Comparison of ENCODE assay signal across 10 cellular contexts in genomic region chr13:40983725-40984669, GRCh38. TPM values are rescaled to one million over a fixed set of nuclear protein-coding genes. Genes with fewer than 3 reads are reported as not detected.
DNase-seq lines count a peak whose midpoint lies in the region; ATAC-seq and TF ChIP-seq lines count a peak whose summit lies in the region.
"Had no signal": no experiment of that assay in that cellular context is flagged by ENCODE, and none has a peak within 500 bp of the region (broad histone marks: within the 10 kb centered on the region; RNA-seq: fewer than 3 reads in every experiment).

No MANE protein-coding gene starts in this region.

- CTCF ChIA-PET in SK-N-SH (lab: Yijun Ruan, JAX): interaction anchor here (1.1 kb wide), 1 partner anchor 63 kb away, joined by 3 read pairs; no protein-coding TSS in a partner anchor
- CTCF ChIA-PET in activated CD4-positive, alpha-beta memory T cell treated with anti-CD3 and anti-CD28 coated beads, Interleukin-2, amount 10 ng/mL, durations not matched to agents 7 days and 5 days (lab: Charles Lee): interaction anchor here (0.6 to 2.6 kb wide), 5 partner anchors 9 to 70 kb away, joined by 3 to 14 read pairs (median 3); partner anchors contain the start of gene ELF1

- H3K36me3 Mint-ChIP-seq in activated CD4-positive, alpha-beta memory T cell treated with anti-CD3 and anti-CD28 coated beads, Interleukin-2, amount 10 ng/mL, durations not matched to agents 7 days and 5 days (ENCODE audit: low read depth): peaks cover 49% of the 10 kb centered on the region

- peaks cover 7% of the 10 kb centered on the region for H3F3A ChIP-seq in SK-N-SH (replicated peaks; ENCODE audit: insufficient read depth)

- H4K20me1 ChIP-seq in SK-N-SH (ENCODE audit: insufficient read depth) (no peaks in the 10 kb centered on the region), hepatocyte (ENCODE audit: insufficient read depth, poor library complexity, severe bottlenecking) (peaks cover 13% of the 10 kb centered on the region)

- no peaks in the 10 kb centered on the region for H3K9me3 Mint-ChIP-seq in activated CD4-positive, alpha-beta memory T cell treated with anti-CD3 and anti-CD28 coated beads, Interleukin-2, amount 10 ng/mL, durations not matched to agents 7 days and 5 days

- H3K9me2 ChIP-seq in SK-N-SH: no peaks in the 10 kb centered on the region
- no peaks in the 10 kb centered on the region for H3K9me2 ChIP-seq in hepatocyte (replicated peaks; ENCODE audit: insufficient read depth)

- H3K4me3 Mint-ChIP-seq in activated CD4-positive, alpha-beta memory T cell treated with anti-CD3 and anti-CD28 coated beads, Interleukin-2, amount 10 ng/mL, durations not matched to agents 7 days and 5 days: peak overlapping the region; percentile 88

- TF ChIP-seq CTCF in SK-N-SH (IDR thresholded peaks at IDR 0.05) (no peak), hepatocyte (IDR thresholded peaks at IDR 0.05; ENCODE audit: poor library complexity) (no peak)

- no peaks in the 10 kb centered on the region for H3K27me3 Mint-ChIP-seq in activated CD4-positive, alpha-beta memory T cell treated with anti-CD3 and anti-CD28 coated beads, Interleukin-2, amount 10 ng/mL, durations not matched to agents 7 days and 5 days

- peak overlapping the region; percentile 92 for H3K27ac Mint-ChIP-seq in activated CD4-positive, alpha-beta memory T cell treated with anti-CD3 and anti-CD28 coated beads, Interleukin-2, amount 10 ng/mL, durations not matched to agents 7 days and 5 days

- H3K4me3 ChIP-seq in SK-N-SH (ENCODE audit: low read depth in 2 of 2, low read length in 1 of 2) (no peak overlapping the region), hepatocyte (no peak overlapping the region)

- H2AFZ ChIP-seq in SK-N-SH (ENCODE audit: low read depth) (no peak overlapping the region), hepatocyte (no peak overlapping the region)

- H3K27me3 ChIP-seq in SK-N-SH (ENCODE audit: insufficient read depth) (no peaks in the 10 kb centered on the region), hepatocyte (no peaks in the 10 kb centered on the region)
- H3K27me3 ChIP-seq: cardiac muscle cell had no signal

- H3K4me1 Mint-ChIP-seq in activated CD4-positive, alpha-beta memory T cell treated with anti-CD3 and anti-CD28 coated beads, Interleukin-2, amount 10 ng/mL, durations not matched to agents 7 days and 5 days: peaks cover 55% of the 10 kb centered on the region

- H3K4me2 ChIP-seq in SK-N-SH (peak overlapping the region; percentile 10; the same call in 1 of the 2 replicates), hepatocyte (peak overlapping the region; percentile 68)

- TF ChIP-seq EP300 in SK-N-SH (IDR thresholded peaks at IDR 0.05; ENCODE audit: borderline replicate concordance in 1 of 2, low read depth in 1 of 2, low read length in 1 of 2): no peak

- H3K27ac ChIP-seq in SK-N-SH (ENCODE audit: low read depth in 2 of 2, low read length in 1 of 2) (peak overlapping the region in 1 of 2 experiments; percentile 45; a peak in 2 of 4 replicates), hepatocyte (peak overlapping the region; percentile 72), substantia nigra (ENCODE audit: low read depth, low read length, poor library complexity, severe bottlenecking) (peak overlapping the region; percentile 50)

- TF ChIP-seq RAD21 in SK-N-SH (IDR thresholded peaks at IDR 0.05; ENCODE audit: low read length): no peak

- H3K36me3 ChIP-seq in SK-N-SH (replicated peaks in 1 of 2; ENCODE audit: control insufficient read depth in 1 of 2, insufficient read depth in 2 of 2, low read length in 1 of 2): peaks cover 0 to 13% of the 10 kb centered on the region in 2 experiments
- H3K36me3 ChIP-seq in hepatocyte (replicated peaks; ENCODE audit: insufficient read depth, low read depth): no peaks in the 10 kb centered on the region

- DNase-seq in SK-N-SH (no peak), hepatocyte (ENCODE audit: low spot score) (no peak), substantia nigra (lab: John Stamatoyannopoulos, UW) (peak in 1 of 49 donors; percentile 53)
- no peak for DNase-seq in activated CD4-positive, alpha-beta memory T cell treated with anti-CD3 and anti-CD28 coated beads, Interleukin-2, amount 10 ng/mL, durations not matched to agents 7 days and 5 days
- DNase-seq: H7 had no signal

- H3K9me3 ChIP-seq in SK-N-SH (no peaks in the 10 kb centered on the region), hepatocyte (ENCODE audit: low read depth) (no peaks in the 10 kb centered on the region)

- H3K79me2 ChIP-seq in SK-N-SH (ENCODE audit: insufficient read depth): peaks cover 17% of the 10 kb centered on the region
- H3K79me2 ChIP-seq in hepatocyte: peaks cover 93% of the 10 kb centered on the region

- POLR2A ChIA-PET in SK-N-SH (lab: Yijun Ruan, JAX): no interaction called here
- POLR2A ChIA-PET in activated CD4-positive, alpha-beta memory T cell treated with anti-CD3 and anti-CD28 coated beads, Interleukin-2, amount 10 ng/mL, durations not matched to agents 7 days and 5 days (lab: Charles Lee): interaction anchor here (1.2 to 14.2 kb wide), 11 partner anchors 10 to 75 kb away, joined by 3 to 445 read pairs (median 20); partner anchors contain the start of gene ELF1

- no peak for ATAC-seq in SK-N-SH treated with all-trans-retinoic acid at 6 μM for 48 hours
- no peak for ATAC-seq in GM21515 (IDR thresholded peaks at IDR 0.05; ENCODE audit: unreplicated experiment)
- ATAC-seq in HG03045 (IDR thresholded peaks at IDR 0.05; ENCODE audit: unreplicated experiment): no peak
- no peak for ATAC-seq in GM18873 (IDR thresholded peaks at IDR 0.05; ENCODE audit: low FRiP score, unreplicated experiment)

- 100% methylated on average over 4 of the region's 4 CpGs for WGBS in SK-N-SH (ENCODE audit: low lambda C conversion rate)
- WGBS in hepatocyte (ENCODE audit: low lambda C conversion rate, missing lambda C conversion rate): 93% methylated on average over 4 of the region's 4 CpGs

- H3K9ac ChIP-seq in SK-N-SH: no peak overlapping the region

- H3K4me1 ChIP-seq in SK-N-SH (ENCODE audit: control insufficient read depth in 1 of 2, insufficient read depth in 2 of 2, low read depth in 1 of 2, low read length in 1 of 2) (peaks cover 0 to 11% of the 10 kb centered on the region in 2 experiments; a peak in 2 of 4 replicates), hepatocyte (ENCODE audit: insufficient read depth) (peaks cover 31% of the 10 kb centered on the region)

TF ChIP-seq in SK-N-SH, 30 proteins besides CTCF, POLR2A, EP300 and RAD21:
- TF ChIP-seq MXI1 (IDR thresholded peaks at IDR 0.05; ENCODE audit: low read depth, low read length): no peak
- TF ChIP-seq FOXM1 (IDR thresholded peaks at IDR 0.05; ENCODE audit: low read depth): no peak
- TF ChIP-seq RCOR1 (IDR thresholded peaks at IDR 0.05; ENCODE audit: low read length): no peak
- TF ChIP-seq USF1 (IDR thresholded peaks at IDR 0.05; ENCODE audit: borderline replicate concordance, low read depth): no peak
- TF ChIP-seq JUND (IDR thresholded peaks at IDR 0.05): no peak
- TF ChIP-seq SMC3 (IDR thresholded peaks at IDR 0.05; ENCODE audit: low read depth, low read length): no peak

TF ChIP-seq in SK-N-SH treated with all-trans-retinoic acid at 6 μM for 48 hours, 23 proteins besides CTCF, POLR2A, EP300 and RAD21:
- no peak for TF ChIP-seq PATZ1 (CRISPR knock-in tag; IDR thresholded peaks at IDR 0.05; ENCODE audit: borderline replicate concordance)
- TF ChIP-seq OSR1 (CRISPR knock-in tag; IDR thresholded peaks at IDR 0.05): no peak
- TF ChIP-seq ESRRG (CRISPR knock-in tag; IDR thresholded peaks at IDR 0.05): no peak
- no peak for TF ChIP-seq ZFP30 (CRISPR knock-in tag; IDR thresholded peaks at IDR 0.05)
- TF ChIP-seq ZNF8 (CRISPR knock-in tag; IDR thresholded peaks at IDR 0.05): no peak
- no peak for TF ChIP-seq PPARA (CRISPR knock-in tag; IDR thresholded peaks at IDR 0.05; ENCODE audit: borderline replicate concordance)
- TF ChIP-seq TCF4 (CRISPR knock-in tag; IDR thresholded peaks at IDR 0.05; ENCODE audit: borderline replicate concordance): no peak
- TF ChIP-seq ZNF565 (CRISPR knock-in tag; conservative IDR thresholded peaks at IDR 0.05; ENCODE audit: low read depth): no peak
- no peak for TF ChIP-seq RARB (CRISPR knock-in tag; IDR thresholded peaks at IDR 0.05)

RNA-seq across cellular contexts. Expression of gene ELF1, which starts 35.1 kb away (rescaled TPM):
- polyA plus RNA-seq in SK-N-SH (2012; rRNA removed) (11.1 and 11.6 TPM in 2 replicates), hepatocyte (39.4 and 44.4 TPM in 2 replicates)
- 12.5 and 13.6 TPM in 2 replicates for polyA plus RNA-seq in SK-N-SH (2012; cell fraction: cytosol; rRNA removed)
- 6.1 and 12.7 TPM in 2 replicates for polyA plus RNA-seq in SK-N-SH (2012; cell fraction: nucleus; rRNA removed)
- 100 to 1,000 TPM; 159 to 169 TPM for total RNA-seq in activated CD4-positive, alpha-beta memory T cell treated with anti-CD3 and anti-CD28 coated beads, Interleukin-2, amount 10 ng/mL, durations not matched to agents 7 days and 5 days
- 91.1 and 94.6 TPM in 2 replicates for total RNA-seq in hepatocyte
